26 cellular contexts compared by ENCODE assay signal in the genomic region with DNA sequence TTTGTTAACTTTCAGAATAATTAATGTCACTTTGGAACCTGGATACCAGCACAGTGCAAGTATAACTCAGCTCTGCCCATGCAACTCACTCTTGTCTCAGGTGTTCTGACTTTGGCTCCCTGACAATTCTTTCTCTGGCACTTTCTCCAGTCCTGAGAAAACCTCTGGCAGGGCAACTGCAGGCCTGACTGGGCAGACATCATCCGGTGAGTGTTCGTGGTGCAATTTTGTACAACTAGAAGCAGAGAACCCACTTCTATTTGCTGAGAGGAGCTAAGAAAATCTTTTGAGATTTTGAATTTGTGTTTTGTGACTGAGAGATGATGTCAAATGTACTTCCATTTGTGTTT.
"Had no signal": no experiment of that assay in that cellular context is flagged by ENCODE, and none has a peak within 500 bp of the region (broad histone marks: within the 10 kb centered on the region; RNA-seq: fewer than 3 reads in every experiment).

No MANE protein-coding gene starts in this region.

- DNase-seq: activated CD4-positive, alpha-beta memory T cell treated with anti-CD3 and anti-CD28 coated beads, Interleukin-2, amount 10 ng/mL, durations not matched to agents 7 days and 5 days; activated CD4-positive, alpha-beta T cell treated with anti-CD3 and anti-CD28 coated beads for 1 hour; activated CD4-positive, alpha-beta T cell treated with anti-CD3 and anti-CD28 coated beads for 4 hours; activated CD4-positive, alpha-beta T cell treated with anti-CD3 and anti-CD28 coated beads, Interleukin-2, amount 10 ng/mL, durations not matched to agents 7 days and 5 days; activated CD4-positive, alpha-beta T cell treated with anti-CD3 and anti-CD28 coated beads, Interleukin-2, amount 50 U/mL, for 4 hours; activated CD8-positive, alpha-beta memory T cell treated with anti-CD3 and anti-CD28 coated beads, Interleukin-2, amount 50 U/mL, for 48 hours; activated gamma-delta T cell; activated naive CD4-positive, alpha-beta T cell; activated naive CD4-positive, alpha-beta T cell treated with anti-CD3 and anti-CD28 coated beads, Interleukin-2, amount 10 ng/mL, durations not matched to agents 7 days and 5 days; activated naive CD8-positive, alpha-beta T cell treated with anti-CD3 and anti-CD28 coated beads, Interleukin-2, amount 10 ng/mL, durations not matched to agents 7 days and 5 days; activated T-cell treated with anti-CD3 and anti-CD28 coated beads for 4 hours; activated T-cell treated with anti-CD3 and anti-CD28 coated beads, Interleukin-2, amount 50 U/mL, for 24 hours; activated T-cell treated with anti-CD3 and anti-CD28 coated beads, Interleukin-2, amount 50 U/mL, for 72 hours; amniotic stem cell; anterior cingulate cortex; brain microvascular endothelial cell; caudate nucleus; cortex of kidney; dermis blood vessel endothelial cell; effector CD4-positive, alpha-beta T cell; effector memory CD8-positive, alpha-beta T cell; foreskin fibroblast; T-helper 2 cell had no signal

- H3K36me3 ChIP-seq: brain microvascular endothelial cell had no signal

- H3K27me3 Mint-ChIP-seq: activated naive CD4-positive, alpha-beta T cell treated with anti-CD3 and anti-CD28 coated beads, Interleukin-2, amount 10 ng/mL, durations not matched to agents 7 days and 5 days; effector memory CD8-positive, alpha-beta T cell had no signal

- H3K27ac Mint-ChIP-seq: activated CD4-positive, alpha-beta memory T cell treated with anti-CD3 and anti-CD28 coated beads, Interleukin-2, amount 10 ng/mL, durations not matched to agents 7 days and 5 days; activated CD4-positive, alpha-beta T cell treated with anti-CD3 and anti-CD28 coated beads, Interleukin-2, amount 10 ng/mL, durations not matched to agents 7 days and 5 days; activated naive CD4-positive, alpha-beta T cell treated with anti-CD3 and anti-CD28 coated beads, Interleukin-2, amount 10 ng/mL, durations not matched to agents 7 days and 5 days; activated naive CD4-positive, alpha-beta T cell treated with anti-CD3 and anti-CD28 coated beads, Interleukin-2, amount 50 U/mL, for 72 hours; activated naive CD8-positive, alpha-beta T cell treated with anti-CD3 and anti-CD28 coated beads, Interleukin-2, amount 10 ng/mL, durations not matched to agents 7 days and 5 days; activated T-cell treated with anti-CD3 and anti-CD28 coated beads, Interleukin-2, amount 50 U/mL, for 24 hours; activated T-cell treated with anti-CD3 and anti-CD28 coated beads, Interleukin-2, amount 50 U/mL, for 72 hours; effector memory CD8-positive, alpha-beta T cell; WTC11 had no signal

- H3K27me3 ChIP-seq: brain microvascular endothelial cell had no signal

- H3K4me1 Mint-ChIP-seq: activated CD4-positive, alpha-beta memory T cell treated with anti-CD3 and anti-CD28 coated beads, Interleukin-2, amount 10 ng/mL, durations not matched to agents 7 days and 5 days; activated CD4-positive, alpha-beta T cell treated with anti-CD3 and anti-CD28 coated beads, Interleukin-2, amount 10 ng/mL, durations not matched to agents 7 days and 5 days; activated naive CD4-positive, alpha-beta T cell treated with anti-CD3 and anti-CD28 coated beads, Interleukin-2, amount 10 ng/mL, durations not matched to agents 7 days and 5 days; activated naive CD8-positive, alpha-beta T cell treated with anti-CD3 and anti-CD28 coated beads, Interleukin-2, amount 10 ng/mL, durations not matched to agents 7 days and 5 days had no signal

- H3K4me3 Mint-ChIP-seq: activated CD4-positive, alpha-beta memory T cell treated with anti-CD3 and anti-CD28 coated beads, Interleukin-2, amount 10 ng/mL, durations not matched to agents 7 days and 5 days; activated CD4-positive, alpha-beta T cell treated with anti-CD3 and anti-CD28 coated beads, Interleukin-2, amount 10 ng/mL, durations not matched to agents 7 days and 5 days; activated naive CD4-positive, alpha-beta T cell treated with anti-CD3 and anti-CD28 coated beads, Interleukin-2, amount 10 ng/mL, durations not matched to agents 7 days and 5 days; activated naive CD8-positive, alpha-beta T cell treated with anti-CD3 and anti-CD28 coated beads, Interleukin-2, amount 10 ng/mL, durations not matched to agents 7 days and 5 days; activated T-cell treated with anti-CD3 and anti-CD28 coated beads, Interleukin-2, amount 50 U/mL, for 24 hours; activated T-cell treated with anti-CD3 and anti-CD28 coated beads, Interleukin-2, amount 50 U/mL, for 72 hours; effector memory CD8-positive, alpha-beta T cell; WTC11 had no signal

- ATAC-seq: activated naive CD4-positive, alpha-beta T cell treated with anti-CD3 and anti-CD28 coated beads, Interleukin-2, amount 50 U/mL, for 72 hours; activated T-cell treated with anti-CD3 and anti-CD28 coated beads, Interleukin-2, amount 50 U/mL, for 72 hours; effector memory CD8-positive, alpha-beta T cell; WTC11 had no signal

- H3K9me3 Mint-ChIP-seq: activated CD4-positive, alpha-beta memory T cell treated with anti-CD3 and anti-CD28 coated beads, Interleukin-2, amount 10 ng/mL, durations not matched to agents 7 days and 5 days; activated CD4-positive, alpha-beta T cell treated with anti-CD3 and anti-CD28 coated beads, Interleukin-2, amount 10 ng/mL, durations not matched to agents 7 days and 5 days; activated naive CD4-positive, alpha-beta T cell treated with anti-CD3 and anti-CD28 coated beads, Interleukin-2, amount 10 ng/mL, durations not matched to agents 7 days and 5 days; activated naive CD4-positive, alpha-beta T cell treated with anti-CD3 and anti-CD28 coated beads, Interleukin-2, amount 50 U/mL, for 72 hours; activated naive CD8-positive, alpha-beta T cell treated with anti-CD3 and anti-CD28 coated beads, Interleukin-2, amount 10 ng/mL, durations not matched to agents 7 days and 5 days; activated T-cell treated with anti-CD3 and anti-CD28 coated beads, Interleukin-2, amount 50 U/mL, for 24 hours; activated T-cell treated with anti-CD3 and anti-CD28 coated beads, Interleukin-2, amount 50 U/mL, for 72 hours; WTC11 had no signal

- H3K27ac ChIP-seq: brain microvascular endothelial cell, epithelial cell of prostate had no signal

- H3K36me3 Mint-ChIP-seq: activated naive CD4-positive, alpha-beta T cell treated with anti-CD3 and anti-CD28 coated beads, Interleukin-2, amount 10 ng/mL, durations not matched to agents 7 days and 5 days; activated naive CD4-positive, alpha-beta T cell treated with anti-CD3 and anti-CD28 coated beads, Interleukin-2, amount 50 U/mL, for 72 hours; activated naive CD8-positive, alpha-beta T cell treated with anti-CD3 and anti-CD28 coated beads, Interleukin-2, amount 10 ng/mL, durations not matched to agents 7 days and 5 days; WTC11 had no signal
